Comparison of ENCODE assay signal across 15 cellular contexts in the genomic region with DNA sequence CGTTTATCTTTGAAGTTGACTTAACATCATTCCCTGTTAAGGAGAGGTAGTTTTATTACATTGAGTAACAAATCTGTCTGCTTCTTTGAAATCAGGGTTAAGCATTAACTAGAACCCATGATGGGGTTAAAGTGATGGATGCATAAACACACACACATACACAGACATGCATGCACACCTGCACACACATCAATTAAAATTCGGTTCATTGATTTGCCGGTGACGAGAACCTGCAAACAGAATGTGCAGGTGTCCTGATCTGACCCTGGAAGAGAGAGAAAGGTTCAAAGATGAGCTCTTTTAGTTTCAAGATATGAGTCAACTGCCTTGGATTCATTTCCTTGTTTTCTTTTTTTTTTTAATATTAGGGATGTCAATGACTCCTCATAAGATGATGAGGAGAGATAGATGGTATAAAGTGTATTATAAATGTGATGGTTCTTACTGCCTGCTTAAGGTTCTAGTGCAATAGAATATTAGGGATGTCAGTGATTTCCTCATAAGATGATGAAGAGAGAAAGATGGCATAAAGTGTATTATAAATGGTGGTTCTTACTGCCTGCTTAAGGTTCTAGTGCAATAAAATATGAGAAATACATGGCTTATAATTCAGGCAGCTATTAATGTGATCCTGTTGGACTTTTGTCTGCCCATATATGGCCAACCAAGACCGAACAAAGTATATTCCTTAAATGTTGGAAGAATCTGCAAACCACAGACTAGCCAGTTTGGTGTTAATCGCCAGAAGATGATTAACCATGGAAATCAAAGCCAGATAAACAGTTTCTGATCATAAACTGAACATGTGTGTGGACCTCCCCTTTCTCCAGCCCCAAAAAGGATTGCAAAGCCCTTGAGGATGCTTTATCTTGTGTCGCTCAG. TPM values are rescaled to one million over a fixed set of nuclear protein-coding genes. Genes with fewer than 3 reads are reported as not detected.
DNase-seq lines count a peak whose midpoint lies in the region; ATAC-seq and TF ChIP-seq lines count a peak whose summit lies in the region.
"Had no signal": no experiment of that assay in that cellular context is flagged by ENCODE, and none has a peak within 500 bp of the region (broad histone marks: within the 10 kb centered on the region; RNA-seq: fewer than 3 reads in every experiment).

No MANE protein-coding gene starts in this region.

- no peak for DNase-seq in HCT116 (ENCODE audit: low read depth, low spot score)
- peak; percentile 37 for DNase-seq in astrocyte of the spinal cord (ENCODE audit: low read depth, low spot score)
- peak; percentile 35 for DNase-seq in kidney epithelial cell (ENCODE audit: low read depth)
- no peak for DNase-seq in smooth muscle cell (lab: John Stamatoyannopoulos, UW; ENCODE audit: unreplicated experiment)
- DNase-seq in activated naive CD4-positive, alpha-beta T cell treated with anti-CD3 and anti-CD28 coated beads, Interleukin-2, amount 50 U/mL, for 16 hours: no peak
- DNase-seq in NCI-H128 (lab: John Stamatoyannopoulos, UW; ENCODE audit: unreplicated experiment): no peak
- DNase-seq: activated CD8-positive, alpha-beta T cell treated with anti-CD3 and anti-CD28 coated beads for 36 hours; NCI-H1436 treated with DMSO at 0.1 percent for 48 hours; NCI-H2227 treated with DMSO at 0.1 percent for 48 hours; stimulated activated naive B cell treated with anti-CD40 and anti-IgM and Interleukin-4, amounts not matched to agents 10 μg/mL and 1 μg/mL and 100 μg/mL, for 72 hours had no signal

- H3K79me2 ChIP-seq in HCT116 (ENCODE audit: insufficient read depth, low read length): no peaks in the 10 kb centered on the region
- no peaks in the 10 kb centered on the region for H3K79me2 ChIP-seq in smooth muscle cell (ENCODE audit: low read depth)

- peaks cover 20% of the 10 kb centered on the region for H3F3A ChIP-seq in smooth muscle cell (ENCODE audit: low read depth)

- in situ Hi-C loops in astrocyte of the spinal cord (cut with HindIII; ENCODE audit: low sequenced_read_pairs): no loop called here

- H3K36me3 ChIP-seq in HCT116 (ENCODE audit: control insufficient read depth in 1 of 2, insufficient read depth in 2 of 2, low read length in 2 of 2): no peaks in the 10 kb centered on the region
- no peaks in the 10 kb centered on the region for H3K36me3 ChIP-seq in kidney epithelial cell (ENCODE audit: control insufficient read depth, insufficient read depth, low read length)
- H3K36me3 ChIP-seq in smooth muscle cell (ENCODE audit: low read depth): no peaks in the 10 kb centered on the region
- H3K36me3 ChIP-seq: gastrocnemius medialis, SJSA1 had no signal

- CTCF ChIA-PET in HCT116 (lab: Charles Lee): no interaction called here

- BruUV-seq in HCT116 (replicated peaks; lab: Mats Ljungman, UMichigan): no TSS peak

- no peaks in the 10 kb centered on the region for H3K9me3 ChIP-seq in HCT116 (ENCODE audit: control insufficient read depth in 1 of 2, insufficient read depth in 1 of 2, low read depth in 1 of 2, low read length in 2 of 2)
- H3K9me3 ChIP-seq in smooth muscle cell (replicated peaks; ENCODE audit: low read depth): no peaks in the 10 kb centered on the region
- H3K9me3 ChIP-seq: gastrocnemius medialis, SJSA1 had no signal

- TF ChIP-seq CTCF in HCT116 (IDR thresholded peaks at IDR 0.05 in 2 of 3, conservative IDR thresholded peaks at IDR 0.05 in 1 of 3; ENCODE audit: borderline replicate concordance in 1 of 3, insufficient read depth in 1 of 3, low read depth in 2 of 3, low read length in 2 of 3) (no peak), astrocyte of the spinal cord (IDR thresholded peaks at IDR 0.05; ENCODE audit: low read depth, low read length) (no peak), kidney epithelial cell (IDR thresholded peaks at IDR 0.05; ENCODE audit: insufficient read depth, low read length, poor library complexity, severe bottlenecking) (no peak), smooth muscle cell (IDR thresholded peaks at IDR 0.05; ENCODE audit: borderline replicate concordance, insufficient read depth, poor library complexity, severe bottlenecking) (no peak)

- no peaks in the 10 kb centered on the region for H3K9me2 ChIP-seq in HCT116 (ENCODE audit: insufficient read depth)

- H4K20me1 ChIP-seq in HCT116 (ENCODE audit: insufficient read depth) (no peaks in the 10 kb centered on the region), smooth muscle cell (ENCODE audit: low read depth) (no peaks in the 10 kb centered on the region)

- POLR2A ChIA-PET in HCT116 (lab: Charles Lee): no interaction called here

- no peak for TF ChIP-seq RAD21 in HCT116 (IDR thresholded peaks at IDR 0.05; ENCODE audit: low read depth)

- no peaks in the 10 kb centered on the region for H3K27me3 ChIP-seq in HCT116 (ENCODE audit: insufficient read depth, low read length)
- no peaks in the 10 kb centered on the region for H3K27me3 ChIP-seq in kidney epithelial cell (ENCODE audit: control insufficient read depth, insufficient read depth, low read length)
- no peaks in the 10 kb centered on the region for H3K27me3 ChIP-seq in smooth muscle cell (ENCODE audit: low read depth)
- H3K27me3 ChIP-seq: gastrocnemius medialis, SJSA1 had no signal

- no peak for TF ChIP-seq POLR2A in HCT116 (IDR thresholded peaks at IDR 0.05; ENCODE audit: borderline replicate concordance, extremely low read depth, insufficient read depth, insufficient read length)

- peaks cover 0 to 17% of the 10 kb centered on the region in 2 experiments; a peak in 2 of 4 replicates for H3K4me1 ChIP-seq in HCT116 (ENCODE audit: control insufficient read depth in 1 of 2, insufficient read depth in 2 of 2, low read length in 2 of 2)
- H3K4me1 ChIP-seq in smooth muscle cell (ENCODE audit: low read depth): peaks cover 7% of the 10 kb centered on the region

- H2AFZ ChIP-seq in HCT116 (ENCODE audit: low read depth, low read length, poor library complexity, severe bottlenecking) (no peak overlapping the region), smooth muscle cell (ENCODE audit: low read depth) (no peak overlapping the region)

- H3K4me3 ChIP-seq in HCT116 (replicated peaks in 1 of 2; ENCODE audit: low read depth in 1 of 2, low read length in 2 of 2): peak overlapping the region in 1 of 2 experiments; percentile 7; a peak in 1 of 4 replicates
- no peak overlapping the region for H3K4me3 ChIP-seq in astrocyte of the spinal cord (ENCODE audit: low read depth, low read length)
- H3K4me3 ChIP-seq in kidney epithelial cell (ENCODE audit: low read depth, low read length): no peak overlapping the region
- no peak overlapping the region for H3K4me3 ChIP-seq in smooth muscle cell
- H3K4me3 ChIP-seq: GM12878, K562, SJSA1 had no signal

- H3K9ac ChIP-seq in HCT116 (ENCODE audit: low read length): no peak overlapping the region
- H3K9ac ChIP-seq in smooth muscle cell (ENCODE audit: low read depth): peak overlapping the region; percentile 54

- H3K27ac ChIP-seq in HCT116 (ENCODE audit: low read depth, low read length) (no peak overlapping the region), smooth muscle cell (ENCODE audit: low read depth) (peak overlapping the region; percentile 79)
- H3K27ac ChIP-seq: SJSA1 had no signal

- 80% methylated on average over 7 of the region's 7 CpGs for WGBS in smooth muscle cell (ENCODE audit: low lambda C conversion rate)

- ATAC-seq in HCT116: no peak
- ATAC-seq in HG03175 (IDR thresholded peaks at IDR 0.05; ENCODE audit: unreplicated experiment): no peak
- ATAC-seq: activated CD8-positive, alpha-beta T cell treated with anti-CD3 and anti-CD28 coated beads for 36 hours; GM12878; stimulated activated naive B cell treated with anti-CD40 and anti-IgM and Interleukin-4, amounts not matched to agents 10 μg/mL and 1 μg/mL and 100 μg/mL, for 72 hours had no signal

- H3K4me2 ChIP-seq in HCT116 (ENCODE audit: low read length) (peak overlapping the region; percentile 56), smooth muscle cell (peak overlapping the region; percentile 70)

- intact Hi-C loops in HCT116 (cut with micrococcal nuclease): no loop called here

- RAD21 ChIA-PET in HCT116 (lab: Charles Lee; ENCODE audit: low non-redundant PET in 1 of 2, low total read pairs in 2 of 2, uncharacterized antibody in 2 of 2, unreplicated experiment in 2 of 2): no interaction called here

TF ChIP-seq in HCT116, 20 proteins besides CTCF, POLR2A, EP300 and RAD21:
- TF ChIP-seq TCF7L2 (IDR thresholded peaks at IDR 0.05; ENCODE audit: borderline replicate concordance, extremely low read depth, insufficient read depth, insufficient read length) (no peak), CBX3 (IDR thresholded peaks at IDR 0.05; ENCODE audit: low read depth) (no peak)

RNA-seq across cellular contexts. Expression of a gene that starts 14.1 kb away (rescaled TPM):
- total RNA-seq in HCT116 (2021; ENCODE audit: unreplicated experiment): 59.6 TPM
- polyA plus RNA-seq in HCT116 (2012): 88.4 and 90.1 TPM in 2 replicates
- 152 and 155 TPM in 2 replicates for total RNA-seq in kidney epithelial cell
- total RNA-seq in smooth muscle cell: 647 and 726 TPM in 2 replicates
- 1,194 and 1,373 TPM in 2 replicates for polyA plus RNA-seq in smooth muscle cell

Comparison
In these comparisons a context has a peak if more than half of its experiments do, and no peak if none do; other contexts are left out.
1. DNase-seq: peak in astrocyte of the spinal cord (single experiment) and kidney epithelial cell (single experiment); none in HCT116 (single experiment), smooth muscle cell (single experiment), activated naive CD4-positive, alpha-beta T cell treated with anti-CD3 and anti-CD28 coated beads, Interleukin-2, amount 50 U/mL, for 16 hours (single experiment) and NCI-H128 (single experiment).